In the genomic region with DNA sequence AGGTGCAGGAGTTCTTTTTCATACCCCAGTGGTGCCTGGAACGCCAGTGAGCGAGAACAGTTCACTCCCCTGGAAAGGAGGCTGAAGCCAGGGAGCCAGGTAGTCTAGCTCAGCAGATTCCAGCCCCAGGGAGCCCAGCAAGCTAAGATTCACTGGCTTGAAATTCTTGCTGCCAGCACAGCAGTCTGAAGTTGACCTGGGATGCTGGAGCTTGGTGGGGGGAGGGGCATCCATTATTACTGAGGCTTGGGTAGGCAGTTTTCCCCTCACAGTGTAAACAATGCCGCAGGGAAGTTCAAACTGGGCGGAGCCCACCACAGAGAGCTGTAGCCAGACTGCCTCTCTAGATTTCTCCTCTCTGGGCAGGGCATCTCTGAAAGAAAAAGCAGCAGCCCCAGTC, we compare ENCODE assay signal across 4 cellular contexts. TPM values are rescaled to one million over a fixed set of nuclear protein-coding genes. Genes with fewer than 3 reads are reported as not detected.
"Had no signal": no experiment of that assay in that cellular context is flagged by ENCODE, and none has a peak within 500 bp of the region (broad histone marks: within the 10 kb centered on the region; RNA-seq: fewer than 3 reads in every experiment).

No MANE protein-coding gene starts in this region.

RNA-seq across cellular contexts. Expression of a gene that starts 56.0 kb away (rescaled TPM):
- total RNA-seq: bronchial epithelial cell; natural killer cell treated with Interleukin-12 subunit alpha and Interleukin-12 subunit beta and Interleukin-15 and Interleukin-18, amount 100 ng/mL, for 72 hours; occipital lobe; T-helper 2 cell treated with Interferon-gamma antibody and Interleukin-4, amounts not matched to agents 100 ng/mL and 5 ng/mL, for 36 hours had no signal
